In the genomic region with DNA sequence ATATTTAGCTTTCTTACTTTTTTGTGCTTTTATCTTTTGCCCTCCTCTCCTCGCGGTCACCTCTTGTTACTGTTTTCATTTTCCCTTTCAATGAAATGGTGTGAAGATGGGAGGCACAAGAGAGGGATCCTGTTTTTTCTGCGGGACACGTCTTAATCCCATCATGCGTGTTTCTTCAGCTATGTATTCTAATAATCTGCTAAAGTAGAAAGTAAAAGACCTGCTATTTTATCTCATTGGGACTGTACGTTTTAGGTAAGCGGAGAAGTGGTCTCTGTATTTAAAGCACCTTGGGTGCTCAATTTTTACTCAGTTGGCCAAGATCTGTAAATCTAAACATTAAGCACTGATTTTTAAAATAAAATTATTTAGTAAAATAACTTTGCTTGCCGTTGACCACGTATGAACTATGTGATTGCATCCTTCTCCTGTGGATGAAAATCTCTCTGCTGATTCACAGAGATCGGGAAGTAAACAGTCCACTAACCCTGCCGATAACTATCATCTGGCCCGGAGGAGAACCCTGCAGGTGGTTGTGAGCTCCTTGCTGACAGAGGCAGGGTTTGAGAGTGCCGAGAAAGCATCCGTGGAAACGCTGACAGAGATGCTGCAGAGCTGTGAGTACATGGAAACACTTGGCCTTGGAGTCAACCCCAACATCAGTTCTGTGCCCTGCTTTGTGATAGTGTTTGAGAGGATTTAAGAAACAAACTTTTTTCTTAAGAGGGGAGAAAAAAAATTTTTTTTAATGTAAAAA, we compare ENCODE assay signal across 8 cellular contexts. TPM values are rescaled to one million over a fixed set of nuclear protein-coding genes. Genes with fewer than 3 reads are reported as not detected.
DNase-seq lines count a peak whose midpoint lies in the region; ATAC-seq and TF ChIP-seq lines count a peak whose summit lies in the region.

No MANE protein-coding gene starts in this region.

- peak overlapping the region; percentile 98 for H3K27ac Mint-ChIP-seq in activated CD4-positive, alpha-beta T cell treated with anti-CD3 and anti-CD28 coated beads, Interleukin-2, amount 10 ng/mL, durations not matched to agents 7 days and 5 days

- peak overlapping the region; percentile 87 for H3K4me3 Mint-ChIP-seq in activated CD4-positive, alpha-beta T cell treated with anti-CD3 and anti-CD28 coated beads, Interleukin-2, amount 10 ng/mL, durations not matched to agents 7 days and 5 days

- no peak for TF ChIP-seq CTCF in left lung (IDR thresholded peaks at IDR 0.05)

- H3K27ac ChIP-seq in left lung (peak overlapping the region; percentile 91 to 96), thymus (ENCODE audit: low read depth) (no peak overlapping the region)

- no peaks in the 10 kb centered on the region for H3K27me3 Mint-ChIP-seq in activated CD4-positive, alpha-beta T cell treated with anti-CD3 and anti-CD28 coated beads, Interleukin-2, amount 10 ng/mL, durations not matched to agents 7 days and 5 days

- 36% methylated on average over 15 of the region's 15 CpGs for WGBS in thymus

- H3K4me1 ChIP-seq in adipocyte (ENCODE audit: control insufficient read depth, insufficient read depth, low read length) (peaks cover 65% of the 10 kb centered on the region), left lung (peaks cover 37 to 61% of the 10 kb centered on the region in 2 donors), thymus (ENCODE audit: control insufficient read depth, insufficient read depth, low read length) (peaks cover 23% of the 10 kb centered on the region)

- H3K36me3 ChIP-seq in adipocyte (ENCODE audit: control insufficient read depth, insufficient read depth, low read length, severe bottlenecking): peaks cover 29% of the 10 kb centered on the region
- H3K36me3 ChIP-seq in left lung: peaks cover 0 to 46% of the 10 kb centered on the region in 2 donors
- peaks cover 28% of the 10 kb centered on the region for H3K36me3 ChIP-seq in thymus (ENCODE audit: control insufficient read depth, insufficient read depth)

- H3K4me3 ChIP-seq in adipocyte (ENCODE audit: low read length) (peak overlapping the region; percentile 91), left lung (peak overlapping the region; percentile 63 to 96), thymus (ENCODE audit: low read length) (peak overlapping the region; percentile 99)

- CTCF ChIA-PET in activated CD4-positive, alpha-beta T cell treated with anti-CD3 and anti-CD28 coated beads, Interleukin-2, amount 10 ng/mL, durations not matched to agents 7 days and 5 days (lab: Charles Lee): interaction anchor here (0.9 to 15.9 kb wide), 9 partner anchors 9 to 265 kb away, joined by 3 to 412 read pairs (median 4); a partner anchor contains a TSS

- POLR2A ChIA-PET in activated CD4-positive, alpha-beta T cell treated with anti-CD3 and anti-CD28 coated beads, Interleukin-2, amount 10 ng/mL, durations not matched to agents 7 days and 5 days (lab: Charles Lee): interaction anchor here (1.1 to 1.3 kb wide), 2 partner anchors 10 to 12 kb away, joined by 3 to 4 read pairs; no protein-coding TSS in a partner anchor

- H3K36me3 Mint-ChIP-seq in activated CD4-positive, alpha-beta T cell treated with anti-CD3 and anti-CD28 coated beads, Interleukin-2, amount 10 ng/mL, durations not matched to agents 7 days and 5 days (ENCODE audit: low read depth): peaks cover 50% of the 10 kb centered on the region

- peak overlapping the region; percentile 94 for H3K9ac ChIP-seq in adipocyte (ENCODE audit: low read length)

- no peaks in the 10 kb centered on the region for H3K9me3 Mint-ChIP-seq in activated CD4-positive, alpha-beta T cell treated with anti-CD3 and anti-CD28 coated beads, Interleukin-2, amount 10 ng/mL, durations not matched to agents 7 days and 5 days

- H3K9me3 ChIP-seq in adipocyte (ENCODE audit: control insufficient read depth, low read length) (no peaks in the 10 kb centered on the region), left lung (no peaks in the 10 kb centered on the region), thymus (ENCODE audit: control insufficient read depth) (no peaks in the 10 kb centered on the region)

- peaks cover 71% of the 10 kb centered on the region for H3K4me1 Mint-ChIP-seq in activated CD4-positive, alpha-beta T cell treated with anti-CD3 and anti-CD28 coated beads, Interleukin-2, amount 10 ng/mL, durations not matched to agents 7 days and 5 days

- no peak for DNase-seq in activated CD4-positive, alpha-beta T cell treated with anti-CD3 and anti-CD28 coated beads, Interleukin-2, amount 10 ng/mL, durations not matched to agents 7 days and 5 days
- DNase-seq in activated CD4-positive, alpha-beta T cell treated with anti-CD3 and anti-CD28 coated beads for 48 hours: no peak
- DNase-seq in adipocyte (ENCODE audit: low read depth): no peak
- no peak for DNase-seq in left lung
- no peak for DNase-seq in effector CD4-positive, alpha-beta T cell
- no peak for DNase-seq in cerebellar nuclear complex (lab: John Stamatoyannopoulos, UW)

- intact Hi-C loops in left lung (cut with DNase I): no loop called here

- ATAC-seq in left lung: no peak
- no peak for ATAC-seq in HG03571 (IDR thresholded peaks at IDR 0.05; ENCODE audit: unreplicated experiment)

- H3K27me3 ChIP-seq in adipocyte (replicated peaks; ENCODE audit: control insufficient read depth, insufficient read depth, low read length): no peaks in the 10 kb centered on the region
- no peaks in the 10 kb centered on the region for H3K27me3 ChIP-seq in left lung
- no peaks in the 10 kb centered on the region for H3K27me3 ChIP-seq in thymus (ENCODE audit: control insufficient read depth, insufficient read depth)

RNA-seq across cellular contexts. Expression of a gene that starts 0.8 kb away (rescaled TPM):
- total RNA-seq in activated CD4-positive, alpha-beta T cell treated with anti-CD3 and anti-CD28 coated beads, Interleukin-2, amount 10 ng/mL, durations not matched to agents 7 days and 5 days: 10 to 100 TPM; 53.2 to 60.2 TPM
- total RNA-seq in left lung: 10 to 100 TPM; 27.5 to 32.0 TPM
- polyA plus RNA-seq in thymus: 13.0 TPM
